In the genomic region with DNA sequence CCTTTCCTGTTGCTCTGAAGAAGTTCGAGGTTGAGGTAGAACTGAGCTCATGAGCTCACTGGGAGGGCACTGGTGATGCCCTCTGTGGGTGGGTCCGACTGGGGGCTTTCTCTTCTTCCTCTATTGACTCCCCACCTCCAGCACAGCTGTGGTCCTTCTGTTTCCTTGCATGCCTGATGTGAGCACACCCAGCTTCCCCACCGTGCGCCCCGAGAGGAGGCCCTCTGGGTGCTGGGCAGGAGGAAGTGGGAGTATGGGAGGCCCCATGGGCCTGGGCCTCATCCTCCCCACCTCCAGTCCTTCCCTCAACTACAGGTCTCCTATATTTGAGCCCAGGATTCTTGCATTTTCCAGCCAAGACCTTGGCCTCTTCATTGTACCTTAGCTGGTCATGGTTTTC, we compare ENCODE assay signal across 24 cellular contexts. TPM values are rescaled to one million over a fixed set of nuclear protein-coding genes. Genes with fewer than 3 reads are reported as not detected.
DNase-seq lines count a peak whose midpoint lies in the region; ATAC-seq and TF ChIP-seq lines count a peak whose summit lies in the region.
"Had no signal": no experiment of that assay in that cellular context is flagged by ENCODE, and none has a peak within 500 bp of the region (broad histone marks: within the 10 kb centered on the region; RNA-seq: fewer than 3 reads in every experiment).

No MANE protein-coding gene starts in this region.

- H3K9ac ChIP-seq in BLaER1: no peak overlapping the region

- ATAC-seq in stimulated activated naive B cell treated with anti-CD40 and anti-IgM and Interleukin-4, amounts not matched to agents 10 μg/mL and 1 μg/mL and 100 μg/mL, for 72 hours (replicated peaks): peak; percentile 32 to 40
- ATAC-seq: GM12878; natural killer cell treated with Interleukin-12 subunit alpha and Interleukin-12 subunit beta and Interleukin-15 and Interleukin-18, amount 100 ng/mL, for 72 hours; right cardiac atrium had no signal

- peak overlapping the region; percentile 33 for H3K27ac Mint-ChIP-seq in HFFc6
- no peak overlapping the region for H3K27ac Mint-ChIP-seq in stimulated activated naive B cell treated with anti-CD40 and anti-IgM and Interleukin-4, amounts not matched to agents 10 μg/mL and 1 μg/mL and 100 μg/mL, for 72 hours
- H3K27ac Mint-ChIP-seq: activated CD4-positive, alpha-beta T cell treated with anti-CD3 and anti-CD28 coated beads, Interleukin-2, amount 10 ng/mL, durations not matched to agents 24 days and 14 days; natural killer cell treated with Interleukin-12 subunit alpha and Interleukin-12 subunit beta and Interleukin-15 and Interleukin-18, amount 100 ng/mL, for 72 hours; T-helper 2 cell treated with Interferon-gamma antibody and Interleukin-4, amounts not matched to agents 5 μg/mL and 100 μg/mL, for 36 hours had no signal

- in situ Hi-C loops in KBM-7 (cut with MboI; ENCODE audit: low pct_unique_long_range_greater_than_20kb, low sequenced_read_pairs): no loop called here

- no peaks in the 10 kb centered on the region for H3K36me3 ChIP-seq in BLaER1
- H3K36me3 ChIP-seq: ovary, WERI-Rb-1 had no signal

- H3K4me3 Mint-ChIP-seq in HFFc6: no peak overlapping the region
- H3K4me3 Mint-ChIP-seq in stimulated activated naive B cell treated with anti-CD40 and anti-IgM and Interleukin-4, amounts not matched to agents 10 μg/mL and 1 μg/mL and 100 μg/mL, for 72 hours: no peak overlapping the region
- H3K4me3 Mint-ChIP-seq: activated CD4-positive, alpha-beta T cell treated with anti-CD3 and anti-CD28 coated beads, Interleukin-2, amount 10 ng/mL, durations not matched to agents 24 days and 14 days; natural killer cell treated with Interleukin-12 subunit alpha and Interleukin-12 subunit beta and Interleukin-15 and Interleukin-18, amount 100 ng/mL, for 72 hours; T-helper 2 cell treated with Interferon-gamma antibody and Interleukin-4, amounts not matched to agents 5 μg/mL and 100 μg/mL, for 36 hours had no signal

- H3K36me3 Mint-ChIP-seq in HFFc6 (ENCODE audit: low read depth): peaks cover 38% of the 10 kb centered on the region
- H3K36me3 Mint-ChIP-seq in stimulated activated naive B cell treated with anti-CD40 and anti-IgM and Interleukin-4, amounts not matched to agents 10 μg/mL and 1 μg/mL and 100 μg/mL, for 72 hours: no peaks in the 10 kb centered on the region
- H3K36me3 Mint-ChIP-seq: natural killer cell treated with Interleukin-12 subunit alpha and Interleukin-12 subunit beta and Interleukin-15 and Interleukin-18, amount 100 ng/mL, for 72 hours had no signal

- H3K27ac ChIP-seq in BLaER1 (no peak overlapping the region), coronary artery (peak overlapping the region; percentile 98 to 99)
- H3K27ac ChIP-seq: hepatocyte, ovary, WERI-Rb-1 had no signal

- peaks cover 20% of the 10 kb centered on the region for H3K27me3 ChIP-seq in BLaER1
- H3K27me3 ChIP-seq: hepatocyte, ovary had no signal

- no peaks in the 10 kb centered on the region for H3K9me3 Mint-ChIP-seq in HFFc6
- H3K9me3 Mint-ChIP-seq in stimulated activated naive B cell treated with anti-CD40 and anti-IgM and Interleukin-4, amounts not matched to agents 10 μg/mL and 1 μg/mL and 100 μg/mL, for 72 hours: no peaks in the 10 kb centered on the region
- H3K9me3 Mint-ChIP-seq: activated CD4-positive, alpha-beta T cell treated with anti-CD3 and anti-CD28 coated beads, Interleukin-2, amount 10 ng/mL, durations not matched to agents 24 days and 14 days; natural killer cell treated with Interleukin-12 subunit alpha and Interleukin-12 subunit beta and Interleukin-15 and Interleukin-18, amount 100 ng/mL, for 72 hours; T-helper 2 cell treated with Interferon-gamma antibody and Interleukin-4, amounts not matched to agents 5 μg/mL and 100 μg/mL, for 36 hours had no signal

- H3K4me2 ChIP-seq in BLaER1: peak overlapping the region; percentile 72
- H3K4me2 ChIP-seq: hepatocyte had no signal

- H3K4me3 ChIP-seq in BLaER1 (no peak overlapping the region), coronary artery (no peak overlapping the region), foreskin fibroblast (ENCODE audit: low read depth in 1 of 2, low read length in 2 of 2) (no peak overlapping the region)
- H3K4me3 ChIP-seq: GM12878, hepatocyte, ovary had no signal

- no peaks in the 10 kb centered on the region for H3K9me3 ChIP-seq in BLaER1
- H3K9me3 ChIP-seq: ovary had no signal

- peaks cover 58% of the 10 kb centered on the region for H3K4me1 ChIP-seq in BLaER1

- TF ChIP-seq CTCF in HFFc6 (IDR thresholded peaks at IDR 0.05) (no peak), coronary artery (IDR thresholded peaks at IDR 0.05) (no peak), foreskin fibroblast (IDR thresholded peaks at IDR 0.05; ENCODE audit: low read depth, low read length) (no peak)

- DNase-seq in HFFc6 (no peak), coronary artery (ENCODE audit: low spot score) (no peak), KBM-7 (no peak), foreskin fibroblast (no peak), DMS53 treated with DMSO at 0.1 percent for 48 hours (lab: John Stamatoyannopoulos, UW; ENCODE audit: unreplicated experiment) (no peak)
- no peak for DNase-seq in stimulated activated naive B cell treated with anti-CD40 and anti-IgM and Interleukin-4, amounts not matched to agents 10 μg/mL and 1 μg/mL and 100 μg/mL, for 72 hours
- DNase-seq: activated CD4-positive, alpha-beta T cell treated with anti-CD3 and anti-CD28 coated beads, Interleukin-2, amount 10 ng/mL, durations not matched to agents 24 days and 14 days; activated CD8-positive, alpha-beta memory T cell treated with anti-CD3 and anti-CD28 coated beads, Interleukin-2, amount 50 U/mL, for 48 hours; C1 segment of cervical spinal cord; GOT3; NCI-H1436 treated with DMSO at 0.1 percent for 48 hours; stimulated activated CD4-positive, alpha-beta T cell treated with anti-CD3 and anti-CD28 coated beads, Interleukin-12 subunit alpha, Interleukin-12 subunit beta, amount 100 ng/mL, for 4 hours; stimulated activated CD4-positive, alpha-beta T cell treated with anti-CD3 and anti-CD28 coated beads, Interleukin-4, amount 100 ng/mL, for 24 hours; WERI-Rb-1 had no signal

- no peaks in the 10 kb centered on the region; the same call in 1 of the 2 replicates for H4K20me1 ChIP-seq in BLaER1

- peaks cover 9% of the 10 kb centered on the region for H3K27me3 Mint-ChIP-seq in HFFc6 (ENCODE audit: insufficient read depth)
- H3K27me3 Mint-ChIP-seq in stimulated activated naive B cell treated with anti-CD40 and anti-IgM and Interleukin-4, amounts not matched to agents 10 μg/mL and 1 μg/mL and 100 μg/mL, for 72 hours: peaks cover 28 to 41% of the 10 kb centered on the region in 2 donors

- H3K4me1 Mint-ChIP-seq in HFFc6 (ENCODE audit: low read depth): peaks cover 76% of the 10 kb centered on the region
- peaks cover 0 to 3% of the 10 kb centered on the region in 2 donors for H3K4me1 Mint-ChIP-seq in stimulated activated naive B cell treated with anti-CD40 and anti-IgM and Interleukin-4, amounts not matched to agents 10 μg/mL and 1 μg/mL and 100 μg/mL, for 72 hours

RNA-seq across cellular contexts. Expression of a gene that starts 21.0 kb away (rescaled TPM):
- 10 to 100 TPM; 80.9 to 89.5 (median 84.7) TPM for total RNA-seq in HFFc6 (2021; fragmentation: NEBNext Ultra II Directional; extraction: Animal tissue kit (Norgen Biotek cat#: 25700))

RNA-seq across cellular contexts. Expression of a gene that starts 37.5 kb away (rescaled TPM):
- under 1 TPM in 5 of 6 experiments, not detected in 1; 0.12 to 0.37 (median 0.19) TPM for total RNA-seq in HFFc6 (2021; fragmentation: NEBNext Ultra II Directional; extraction: Animal tissue kit (Norgen Biotek cat#: 25700))
- total RNA-seq: activated CD4-positive, alpha-beta T cell treated with anti-CD3 and anti-CD28 coated beads, Interleukin-2, amount 10 ng/mL, durations not matched to agents 24 days and 14 days; HT-29; MCF 10A; natural killer cell treated with Interleukin-12 subunit alpha and Interleukin-12 subunit beta and Interleukin-15 and Interleukin-18, amount 100 ng/mL, for 72 hours had no signal

RNA-seq across cellular contexts. Expression of a gene that starts 43.1 kb away (rescaled TPM):
- total RNA-seq in HFFc6 (2021; fragmentation: NEBNext Ultra II Directional; extraction: Animal tissue kit (Norgen Biotek cat#: 25700)): 10 to 100 TPM; 68.9 to 85.3 (median 74.1) TPM

RNA-seq across cellular contexts. Expression of a gene that starts 58.6 kb away (rescaled TPM):
- total RNA-seq in HFFc6 (2021; fragmentation: NEBNext Ultra II Directional; extraction: Animal tissue kit (Norgen Biotek cat#: 25700)): under 1 TPM in 3 of 6 experiments, not detected in 3; 0.05 to 0.19 (median 0.07) TPM
- total RNA-seq: activated CD4-positive, alpha-beta T cell treated with anti-CD3 and anti-CD28 coated beads, Interleukin-2, amount 10 ng/mL, durations not matched to agents 24 days and 14 days; Daoy; GM12878; hepatocyte; MCF 10A had no signal
